ENCODE assay signal across 1 cellular context in the genomic region with DNA sequence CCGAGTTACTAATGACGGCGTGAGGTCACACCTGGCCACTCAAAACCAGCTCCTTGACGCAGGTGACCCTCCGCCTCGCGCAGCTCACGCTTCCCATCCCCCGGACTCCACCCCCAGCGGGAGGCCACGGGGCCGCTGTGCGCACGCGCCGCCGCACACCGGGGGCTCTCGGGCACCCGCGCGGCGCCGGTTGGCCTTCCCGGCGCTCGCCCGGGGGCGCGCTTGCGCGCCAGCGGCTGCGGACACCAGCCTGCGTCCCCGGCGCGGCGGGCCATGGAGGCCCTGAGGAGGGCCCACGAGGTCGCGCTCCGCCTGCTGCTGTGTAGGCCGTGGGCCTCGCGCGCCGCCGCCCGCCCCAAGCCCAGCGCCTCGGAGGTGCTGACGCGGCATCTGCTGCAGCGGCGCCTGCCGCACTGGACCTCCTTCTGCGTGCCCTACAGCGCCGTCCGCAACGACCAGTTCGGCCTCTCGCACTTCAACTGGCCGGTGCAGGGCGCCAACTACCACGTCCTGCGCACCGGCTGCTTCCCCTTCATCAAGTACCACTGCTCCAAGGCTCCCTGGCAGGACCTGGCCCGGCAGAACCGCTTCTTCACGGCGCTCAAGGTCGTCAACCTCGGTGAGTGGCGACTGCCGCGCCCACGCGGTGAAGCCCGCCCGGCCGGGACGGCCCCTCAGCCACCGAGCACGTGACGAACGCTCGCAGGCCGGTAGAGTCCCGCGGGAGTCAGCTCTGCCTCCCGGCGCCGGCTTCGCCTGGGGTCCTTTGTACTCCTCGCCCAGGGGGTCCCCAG.
TF ChIP-seq lines count a peak whose summit lies in the region.

Gene C15orf61 (plus strand): TSS at position 156 of the 794 bp plus-strand sequence. CDS start 118 bp downstream, at position 274.

TF ChIP-seq in K562, 482 proteins besides CTCF, POLR2A, EP300 and RAD21 (continued from another document and continues in another):
- TF ChIP-seq HMGXB4 (CRISPR knock-in tag; IDR thresholded peaks at IDR 0.05) (peak; percentile 95), ARID3B (CRISPR knock-in tag; IDR thresholded peaks at IDR 0.05; ENCODE audit: borderline replicate concordance) (no peak), ZNF551 (CRISPR knock-in tag; IDR thresholded peaks at IDR 0.05) (no peak), RBM14 (IDR thresholded peaks at IDR 0.05; ENCODE audit: borderline replicate concordance, insufficient read depth, low read depth, low read length) (no peak), ZNF197 (CRISPR knock-in tag; IDR thresholded peaks at IDR 0.05; ENCODE audit: low read depth) (0 out of 2 replicates have a peak, but pooled peaks have one; percentile 47), ZNF274 (IDR thresholded peaks at IDR 0.05; ENCODE audit: borderline replicate concordance, low read depth, low read length) (no peak), DPF2 (IDR thresholded peaks at IDR 0.05) (no peak; the same call in 1 of the 2 replicates), CBFA2T2 (conservative IDR thresholded peaks at IDR 0.05) (no peak; the same call in 1 of the 2 replicates), CREB1 (IDR thresholded peaks at IDR 0.05) (no peak), CREB1 (CRISPR knock-in tag; IDR thresholded peaks at IDR 0.05) (peak; percentile 71), IRF9 (tag; IDR thresholded peaks at IDR 0.05) (no peak), KLF1 (tag; IDR thresholded peaks at IDR 0.05) (peak; percentile 45; the same call in 1 of the 2 replicates), HDGF (IDR thresholded peaks at IDR 0.05) (no peak), CREM (IDR thresholded peaks at IDR 0.05; ENCODE audit: low read depth) (peak; percentile 72; the same call in 1 of the 2 replicates), ZNF175 (CRISPR knock-in tag; IDR thresholded peaks at IDR 0.05; ENCODE audit: low read depth) (peak; percentile 56; the same call in 1 of the 2 replicates), BRCA1 (IDR thresholded peaks at IDR 0.05) (no peak), BRCA1 (CRISPR knock-in tag; IDR thresholded peaks at IDR 0.05) (0 out of 2 replicates have a peak, but pooled peaks have one; percentile 55), HLTF (IDR thresholded peaks at IDR 0.05) (0 out of 2 replicates have a peak, but pooled peaks have one; percentile 39), ARHGAP35 (IDR thresholded peaks at IDR 0.05; ENCODE audit: partially characterized antibody) (no peak), KDM5B (IDR thresholded peaks at IDR 0.05; ENCODE audit: insufficient replicate concordance, low read depth, low read length) (peak; percentile 87), SUPT5H (IDR thresholded peaks at IDR 0.05) (peak; percentile 91), MTA2 (IDR thresholded peaks at IDR 0.05; ENCODE audit: low read depth) (no peak; the same call in 1 of the 2 replicates), SIN3A (IDR thresholded peaks at IDR 0.05; ENCODE audit: borderline replicate concordance in 2 of 2, control insufficient read depth in 1 of 2, low read depth in 2 of 2, low read length in 2 of 2) (peak; percentile 20 to 29; a peak in 1 of 4 replicates), KDM1A (IDR thresholded peaks at IDR 0.05) (0 out of 4 replicates have a peak, but pooled peaks of 1 of the 2 experiments have one; percentile 44), TAF1 (IDR thresholded peaks at IDR 0.05; ENCODE audit: control insufficient read depth, extremely low read depth, insufficient read depth, low read length, severe bottlenecking) (peak; percentile 59), ZNF224 (CRISPR knock-in tag; IDR thresholded peaks at IDR 0.05) (peak; percentile 91), NCOA4 (IDR thresholded peaks at IDR 0.05; ENCODE audit: partially characterized antibody) (no peak), ATF1 (CRISPR knock-in tag; IDR thresholded peaks at IDR 0.05) (no peak), ATF1 (tag; IDR thresholded peaks at IDR 0.05) (peak; percentile 86), CBFA2T3 (IDR thresholded peaks at IDR 0.05) (peak; percentile 12; the same call in 1 of the 2 replicates), NONO (IDR thresholded peaks at IDR 0.05; ENCODE audit: low read depth in 2 of 2, low read length in 1 of 2) (peak; percentile 80 to 92; a peak in 3 of 4 replicates), MAFK (IDR thresholded peaks at IDR 0.05; ENCODE audit: low read length) (peak; percentile 41; the same call in 1 of the 2 replicates), REST (CRISPR knock-in tag; IDR thresholded peaks at IDR 0.05; ENCODE audit: low read depth) (peak; percentile 31; the same call in 1 of the 2 replicates), MED1 (CRISPR knock-in tag; IDR thresholded peaks at IDR 0.05; ENCODE audit: borderline replicate concordance) (peak; percentile 72; the same call in 1 of the 2 replicates), GABPB1 (CRISPR knock-in tag; IDR thresholded peaks at IDR 0.05) (peak; percentile 85)
- TF ChIP-seq, protein P1, sequence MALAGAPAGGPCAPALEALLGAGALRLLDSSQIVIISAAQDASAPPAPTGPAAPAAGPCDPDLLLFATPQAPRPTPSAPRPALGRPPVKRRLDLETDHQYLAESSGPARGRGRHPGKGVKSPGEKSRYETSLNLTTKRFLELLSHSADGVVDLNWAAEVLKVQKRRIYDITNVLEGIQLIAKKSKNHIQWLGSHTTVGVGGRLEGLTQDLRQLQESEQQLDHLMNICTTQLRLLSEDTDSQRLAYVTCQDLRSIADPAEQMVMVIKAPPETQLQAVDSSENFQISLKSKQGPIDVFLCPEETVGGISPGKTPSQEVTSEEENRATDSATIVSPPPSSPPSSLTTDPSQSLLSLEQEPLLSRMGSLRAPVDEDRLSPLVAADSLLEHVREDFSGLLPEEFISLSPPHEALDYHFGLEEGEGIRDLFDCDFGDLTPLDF (CRISPR knock-in tag; IDR thresholded peaks at IDR 0.05), result peak; percentile 95
- TF ChIP-seq, protein P2, sequence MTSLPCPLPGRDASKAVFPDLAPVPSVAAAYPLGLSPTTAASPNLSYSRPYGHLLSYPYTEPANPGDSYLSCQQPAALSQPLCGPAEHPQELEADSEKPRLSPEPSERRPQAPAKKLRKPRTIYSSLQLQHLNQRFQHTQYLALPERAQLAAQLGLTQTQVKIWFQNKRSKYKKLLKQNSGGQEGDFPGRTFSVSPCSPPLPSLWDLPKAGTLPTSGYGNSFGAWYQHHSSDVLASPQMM (CRISPR knock-in tag; IDR thresholded peaks at IDR 0.05), result no peak
- TF ChIP-seq, protein P3, sequence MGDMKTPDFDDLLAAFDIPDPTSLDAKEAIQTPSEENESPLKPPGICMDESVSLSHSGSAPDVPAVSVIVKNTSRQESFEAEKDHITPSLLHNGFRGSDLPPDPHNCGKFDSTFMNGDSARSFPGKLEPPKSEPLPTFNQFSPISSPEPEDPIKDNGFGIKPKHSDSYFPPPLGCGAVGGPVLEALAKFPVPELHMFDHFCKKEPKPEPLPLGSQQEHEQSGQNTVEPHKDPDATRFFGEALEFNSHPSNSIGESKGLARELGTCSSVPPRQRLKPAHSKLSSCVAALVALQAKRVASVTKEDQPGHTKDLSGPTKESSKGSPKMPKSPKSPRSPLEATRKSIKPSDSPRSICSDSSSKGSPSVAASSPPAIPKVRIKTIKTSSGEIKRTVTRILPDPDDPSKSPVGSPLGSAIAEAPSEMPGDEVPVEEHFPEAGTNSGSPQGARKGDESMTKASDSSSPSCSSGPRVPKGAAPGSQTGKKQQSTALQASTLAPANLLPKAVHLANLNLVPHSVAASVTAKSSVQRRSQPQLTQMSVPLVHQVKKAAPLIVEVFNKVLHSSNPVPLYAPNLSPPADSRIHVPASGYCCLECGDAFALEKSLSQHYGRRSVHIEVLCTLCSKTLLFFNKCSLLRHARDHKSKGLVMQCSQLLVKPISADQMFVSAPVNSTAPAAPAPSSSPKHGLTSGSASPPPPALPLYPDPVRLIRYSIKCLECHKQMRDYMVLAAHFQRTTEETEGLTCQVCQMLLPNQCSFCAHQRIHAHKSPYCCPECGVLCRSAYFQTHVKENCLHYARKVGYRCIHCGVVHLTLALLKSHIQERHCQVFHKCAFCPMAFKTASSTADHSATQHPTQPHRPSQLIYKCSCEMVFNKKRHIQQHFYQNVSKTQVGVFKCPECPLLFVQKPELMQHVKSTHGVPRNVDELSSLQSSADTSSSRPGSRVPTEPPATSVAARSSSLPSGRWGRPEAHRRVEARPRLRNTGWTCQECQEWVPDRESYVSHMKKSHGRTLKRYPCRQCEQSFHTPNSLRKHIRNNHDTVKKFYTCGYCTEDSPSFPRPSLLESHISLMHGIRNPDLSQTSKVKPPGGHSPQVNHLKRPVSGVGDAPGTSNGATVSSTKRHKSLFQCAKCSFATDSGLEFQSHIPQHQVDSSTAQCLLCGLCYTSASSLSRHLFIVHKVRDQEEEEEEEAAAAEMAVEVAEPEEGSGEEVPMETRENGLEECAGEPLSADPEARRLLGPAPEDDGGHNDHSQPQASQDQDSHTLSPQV (IDR thresholded peaks at IDR 0.05), result peak; percentile 80
- TF ChIP-seq, protein P4, sequence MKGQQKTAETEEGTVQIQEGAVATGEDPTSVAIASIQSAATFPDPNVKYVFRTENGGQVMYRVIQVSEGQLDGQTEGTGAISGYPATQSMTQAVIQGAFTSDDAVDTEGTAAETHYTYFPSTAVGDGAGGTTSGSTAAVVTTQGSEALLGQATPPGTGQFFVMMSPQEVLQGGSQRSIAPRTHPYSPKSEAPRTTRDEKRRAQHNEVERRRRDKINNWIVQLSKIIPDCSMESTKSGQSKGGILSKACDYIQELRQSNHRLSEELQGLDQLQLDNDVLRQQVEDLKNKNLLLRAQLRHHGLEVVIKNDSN (CRISPR knock-in tag; IDR thresholded peaks at IDR 0.05), result peak; percentile 96
- TF ChIP-seq, protein P5, sequence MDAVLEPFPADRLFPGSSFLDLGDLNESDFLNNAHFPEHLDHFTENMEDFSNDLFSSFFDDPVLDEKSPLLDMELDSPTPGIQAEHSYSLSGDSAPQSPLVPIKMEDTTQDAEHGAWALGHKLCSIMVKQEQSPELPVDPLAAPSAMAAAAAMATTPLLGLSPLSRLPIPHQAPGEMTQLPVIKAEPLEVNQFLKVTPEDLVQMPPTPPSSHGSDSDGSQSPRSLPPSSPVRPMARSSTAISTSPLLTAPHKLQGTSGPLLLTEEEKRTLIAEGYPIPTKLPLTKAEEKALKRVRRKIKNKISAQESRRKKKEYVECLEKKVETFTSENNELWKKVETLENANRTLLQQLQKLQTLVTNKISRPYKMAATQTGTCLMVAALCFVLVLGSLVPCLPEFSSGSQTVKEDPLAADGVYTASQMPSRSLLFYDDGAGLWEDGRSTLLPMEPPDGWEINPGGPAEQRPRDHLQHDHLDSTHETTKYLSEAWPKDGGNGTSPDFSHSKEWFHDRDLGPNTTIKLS (IDR thresholded peaks at IDR 0.05; ENCODE audit: borderline replicate concordance, low read depth), result peak; percentile 94
- TF ChIP-seq, protein P6, sequence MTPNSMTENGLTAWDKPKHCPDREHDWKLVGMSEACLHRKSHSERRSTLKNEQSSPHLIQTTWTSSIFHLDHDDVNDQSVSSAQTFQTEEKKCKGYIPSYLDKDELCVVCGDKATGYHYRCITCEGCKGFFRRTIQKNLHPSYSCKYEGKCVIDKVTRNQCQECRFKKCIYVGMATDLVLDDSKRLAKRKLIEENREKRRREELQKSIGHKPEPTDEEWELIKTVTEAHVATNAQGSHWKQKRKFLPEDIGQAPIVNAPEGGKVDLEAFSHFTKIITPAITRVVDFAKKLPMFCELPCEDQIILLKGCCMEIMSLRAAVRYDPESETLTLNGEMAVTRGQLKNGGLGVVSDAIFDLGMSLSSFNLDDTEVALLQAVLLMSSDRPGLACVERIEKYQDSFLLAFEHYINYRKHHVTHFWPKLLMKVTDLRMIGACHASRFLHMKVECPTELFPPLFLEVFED (CRISPR knock-in tag; conservative IDR thresholded peaks at IDR 0.05), result no peak
